Comparison of ENCODE assay signal across 8 cellular contexts in genomic region chr11:70715166-70715565, GRCh38.
"Had no signal": no experiment of that assay in that cellular context is flagged by ENCODE, and none has a peak within 500 bp of the region (broad histone marks: within the 10 kb centered on the region; RNA-seq: fewer than 3 reads in every experiment).

No MANE protein-coding gene starts in this region.

- H3K4me1 ChIP-seq: HAP-1 had no signal

- ATAC-seq: HCT116, HepG2 had no signal

- H3K9me3 ChIP-seq: HAP-1 had no signal

- H3K4me3 ChIP-seq: GM23248, HAP-1 had no signal

- H3K36me3 ChIP-seq: HAP-1 had no signal

- H3K27ac ChIP-seq: GM23248, HL-60 had no signal

- FAIRE-seq: HepG2 had no signal

- DNase-seq: GM23248, GOT3, H7, HFFc6 had no signal

- H3K9ac ChIP-seq: GM23248 had no signal
